10 cellular contexts compared by ENCODE assay signal in the genomic region with DNA sequence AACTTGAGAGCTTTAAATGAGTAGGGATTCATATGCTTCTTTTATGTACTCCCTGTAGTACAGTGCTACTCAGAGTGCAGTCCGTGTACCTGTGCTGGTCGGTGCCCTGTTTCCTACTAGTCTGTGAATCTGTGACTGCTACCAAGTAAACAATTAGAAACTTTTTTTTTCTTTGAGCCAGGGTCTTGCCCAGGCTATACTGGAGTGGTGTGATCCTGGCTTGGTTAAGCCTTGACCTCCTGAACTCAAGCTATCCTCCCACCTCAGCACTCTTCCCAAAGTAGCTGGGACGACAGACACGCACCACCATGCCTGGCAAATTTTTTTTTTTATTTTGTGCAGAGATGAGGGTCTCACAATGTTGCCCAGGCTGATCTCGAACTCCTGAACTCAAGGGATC. TPM values are rescaled to one million over a fixed set of nuclear protein-coding genes. Genes with fewer than 3 reads are reported as not detected.
"Had no signal": no experiment of that assay in that cellular context is flagged by ENCODE, and none has a peak within 500 bp of the region (broad histone marks: within the 10 kb centered on the region; RNA-seq: fewer than 3 reads in every experiment).

No MANE protein-coding gene starts in this region.

- H3K27ac ChIP-seq: HL-60 had no signal

- FAIRE-seq: H1, H54, K562 had no signal

- ATAC-seq: GM23338, HCT116, K562 had no signal

- H3K27ac Mint-ChIP-seq: GM23338, HFFc6 had no signal

- H3K4me3 ChIP-seq: GM23338, HAP-1, K562 had no signal

- H2AFZ ChIP-seq: GM23338 had no signal

- H3K4me3 Mint-ChIP-seq: GM23338, HFFc6 had no signal

- H3K4me2 ChIP-seq: GM23338 had no signal

- H3K9me3 Mint-ChIP-seq: GM23338 had no signal

- DNase-seq: HFFc6, IMR-90 had no signal

- H3K9me3 ChIP-seq: HAP-1 had no signal

- H3K36me3 ChIP-seq: HAP-1 had no signal

RNA-seq across cellular contexts. Expression of a gene that starts 6.4 kb away (rescaled TPM):
- total RNA-seq: HFFc6, HT1080, IMR-90 had no signal
- polyA plus RNA-seq: IMR-90, K562 had no signal
